Comparison of ENCODE assay signal across 8 cellular contexts in genomic region chr15:33234019-33234418, GRCh38. TPM values are rescaled to one million over a fixed set of nuclear protein-coding genes. Genes with fewer than 3 reads are reported as not detected.
DNase-seq lines count a peak whose midpoint lies in the region; ATAC-seq and TF ChIP-seq lines count a peak whose summit lies in the region.

No MANE protein-coding gene starts in this region.

- peak; percentile 62 for DNase-seq in EH (ENCODE audit: low read depth)
- DNase-seq in Jurkat, Clone E6-1 (ENCODE audit: low read depth, low spot score) = peak; percentile 17
- peak; percentile 78 for DNase-seq in left kidney (ENCODE audit: low read depth, low spot score)
- DNase-seq in NCI-H1048 (lab: John Stamatoyannopoulos, UW) = no peak

- 0 out of 2 replicates have a peak, but pooled peaks have one; percentile 18 for TF ChIP-seq CTCF in WI38 (IDR thresholded peaks at IDR 0.05; ENCODE audit: low read depth, low read length)

- ATAC-seq in GM19463 (IDR thresholded peaks at IDR 0.05; ENCODE audit: unreplicated experiment) = no peak
- no peak for ATAC-seq in HG02571 (IDR thresholded peaks at IDR 0.05; ENCODE audit: unreplicated experiment)
- no peak for ATAC-seq in HG03378 (IDR thresholded peaks at IDR 0.05; ENCODE audit: unreplicated experiment)

- H3K4me3 ChIP-seq in Jurkat, Clone E6-1 (ENCODE audit: low read length) = no peak overlapping the region
- no peak overlapping the region for H3K4me3 ChIP-seq in WI38 (ENCODE audit: low read depth, low read length)

RNA-seq across cellular contexts. Expression of gene FMN1, which starts 39.5 kb away (rescaled TPM):
- not detected for polyA plus RNA-seq in Jurkat, Clone E6-1 (2012; ENCODE audit: insufficient read depth, insufficient read length)
